ENCODE assay signal across 1 cellular context in genomic region chr13:39039033-39039432, GRCh38.
TF ChIP-seq lines count a peak whose summit lies in the region.

No MANE protein-coding gene starts in this region.

TF ChIP-seq in HepG2, 621 proteins besides CTCF, POLR2A, EP300 and RAD21:
- TF ChIP-seq ZNF543 (CRISPR knock-in tag; IDR thresholded peaks at IDR 0.05), result no peak
- no peak for TF ChIP-seq AHR (CRISPR knock-in tag; IDR thresholded peaks at IDR 0.05)
- TF ChIP-seq, protein P1, sequence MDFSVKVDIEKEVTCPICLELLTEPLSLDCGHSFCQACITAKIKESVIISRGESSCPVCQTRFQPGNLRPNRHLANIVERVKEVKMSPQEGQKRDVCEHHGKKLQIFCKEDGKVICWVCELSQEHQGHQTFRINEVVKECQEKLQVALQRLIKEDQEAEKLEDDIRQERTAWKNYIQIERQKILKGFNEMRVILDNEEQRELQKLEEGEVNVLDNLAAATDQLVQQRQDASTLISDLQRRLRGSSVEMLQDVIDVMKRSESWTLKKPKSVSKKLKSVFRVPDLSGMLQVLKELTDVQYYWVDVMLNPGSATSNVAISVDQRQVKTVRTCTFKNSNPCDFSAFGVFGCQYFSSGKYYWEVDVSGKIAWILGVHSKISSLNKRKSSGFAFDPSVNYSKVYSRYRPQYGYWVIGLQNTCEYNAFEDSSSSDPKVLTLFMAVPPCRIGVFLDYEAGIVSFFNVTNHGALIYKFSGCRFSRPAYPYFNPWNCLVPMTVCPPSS (IDR thresholded peaks at IDR 0.05), result no peak
- TF ChIP-seq HDAC1 (CRISPR knock-in tag; IDR thresholded peaks at IDR 0.05), result no peak
- TF ChIP-seq DMTF1 (CRISPR knock-in tag; IDR thresholded peaks at IDR 0.05), result no peak
- no peak for TF ChIP-seq ZFP82 (CRISPR knock-in tag; IDR thresholded peaks at IDR 0.05; ENCODE audit: borderline replicate concordance)
- TF ChIP-seq IKZF4 (CRISPR knock-in tag; IDR thresholded peaks at IDR 0.05; ENCODE audit: borderline replicate concordance, low read depth, not compliant biosample characterization), result no peak
- TF ChIP-seq JARID2 (CRISPR knock-in tag; IDR thresholded peaks at IDR 0.05; ENCODE audit: insufficient replicate concordance), result no peak
- TF ChIP-seq ZNF747 (CRISPR knock-in tag; IDR thresholded peaks at IDR 0.05; ENCODE audit: borderline replicate concordance), result no peak
- no peak for TF ChIP-seq FOXK2 (IDR thresholded peaks at IDR 0.05)
- TF ChIP-seq SOX5 (CRISPR knock-in tag; IDR thresholded peaks at IDR 0.05; ENCODE audit: borderline replicate concordance), result peak; percentile 35; the same call in 1 of the 2 replicates
- no peak for TF ChIP-seq ZNF678 (CRISPR knock-in tag; IDR thresholded peaks at IDR 0.05)
- TF ChIP-seq, protein P2, sequence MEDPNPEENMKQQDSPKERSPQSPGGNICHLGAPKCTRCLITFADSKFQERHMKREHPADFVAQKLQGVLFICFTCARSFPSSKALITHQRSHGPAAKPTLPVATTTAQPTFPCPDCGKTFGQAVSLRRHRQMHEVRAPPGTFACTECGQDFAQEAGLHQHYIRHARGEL (CRISPR knock-in tag; IDR thresholded peaks at IDR 0.05), result no peak
- no peak for TF ChIP-seq MLLT10 (CRISPR knock-in tag; IDR thresholded peaks at IDR 0.05)
- TF ChIP-seq ARNTL (CRISPR knock-in tag; IDR thresholded peaks at IDR 0.05), result no peak
- no peak for TF ChIP-seq SAP130 (CRISPR knock-in tag; IDR thresholded peaks at IDR 0.05; ENCODE audit: low read depth)
- no peak for TF ChIP-seq EED (CRISPR knock-in tag; IDR thresholded peaks at IDR 0.05)
- TF ChIP-seq STAG1 (CRISPR knock-in tag; IDR thresholded peaks at IDR 0.05), result no peak
- no peak for TF ChIP-seq AFF4 (CRISPR knock-in tag; IDR thresholded peaks at IDR 0.05)
- no peak for TF ChIP-seq NBN (conservative IDR thresholded peaks at IDR 0.05)
- TF ChIP-seq, protein P3, sequence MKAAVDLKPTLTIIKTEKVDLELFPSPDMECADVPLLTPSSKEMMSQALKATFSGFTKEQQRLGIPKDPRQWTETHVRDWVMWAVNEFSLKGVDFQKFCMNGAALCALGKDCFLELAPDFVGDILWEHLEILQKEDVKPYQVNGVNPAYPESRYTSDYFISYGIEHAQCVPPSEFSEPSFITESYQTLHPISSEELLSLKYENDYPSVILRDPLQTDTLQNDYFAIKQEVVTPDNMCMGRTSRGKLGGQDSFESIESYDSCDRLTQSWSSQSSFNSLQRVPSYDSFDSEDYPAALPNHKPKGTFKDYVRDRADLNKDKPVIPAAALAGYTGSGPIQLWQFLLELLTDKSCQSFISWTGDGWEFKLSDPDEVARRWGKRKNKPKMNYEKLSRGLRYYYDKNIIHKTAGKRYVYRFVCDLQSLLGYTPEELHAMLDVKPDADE (CRISPR knock-in tag; IDR thresholded peaks at IDR 0.05), result no peak
- TF ChIP-seq GABPA (IDR thresholded peaks at IDR 0.05; ENCODE audit: low read depth, low read length), result no peak
- TF ChIP-seq GABPA (CRISPR knock-in tag; IDR thresholded peaks at IDR 0.05; ENCODE audit: low read depth), result peak; percentile 35; the same call in 1 of the 2 replicates
- TF ChIP-seq TFDP1 (CRISPR knock-in tag; IDR thresholded peaks at IDR 0.05; ENCODE audit: borderline replicate concordance), result no peak
- TF ChIP-seq ELF1 (CRISPR knock-in tag; IDR thresholded peaks at IDR 0.05), result no peak
- no peak for TF ChIP-seq FOXP1 (IDR thresholded peaks at IDR 0.05)
- peak; percentile 42 for TF ChIP-seq FOXP1 (CRISPR knock-in tag; IDR thresholded peaks at IDR 0.05)
- 0 out of 2 replicates have a peak, but pooled peaks have one; percentile 37 for TF ChIP-seq FOXA1 (IDR thresholded peaks at IDR 0.05)
- peak; percentile 57 for TF ChIP-seq FOXA1 (CRISPR knock-in tag; IDR thresholded peaks at IDR 0.05)
- TF ChIP-seq HDAC2 (CRISPR knock-in tag; IDR thresholded peaks at IDR 0.05), result no peak
- peak; percentile 22; the same call in 1 of the 2 replicates for TF ChIP-seq CEBPB (IDR thresholded peaks at IDR 0.05; ENCODE audit: borderline replicate concordance, low read depth, low read length)
- TF ChIP-seq EEA1 (CRISPR knock-in tag; IDR thresholded peaks at IDR 0.05; ENCODE audit: borderline replicate concordance), result no peak
